ENCODE assay signal across 8 cellular contexts in genomic region chr1:227947425-227947677, GRCh38. TPM values are rescaled to one million over a fixed set of nuclear protein-coding genes. Genes with fewer than 3 reads are reported as not detected.
DNase-seq lines count a peak whose midpoint lies in the region; ATAC-seq and TF ChIP-seq lines count a peak whose summit lies in the region.

No MANE protein-coding gene starts in this region.

- no peaks in the 10 kb centered on the region for H3K9me2 ChIP-seq in GM23248 (ENCODE audit: insufficient read depth)

- WGBS in GM23248 (ENCODE audit: low coverage in 1 of 2, low lambda C conversion rate in 2 of 2, missing lambda C conversion rate in 2 of 2), 2 experiments, result 0 to 2% methylated on average over 5 to 23 of the region's 34 CpGs
- under 1% methylated on average over 34 of the region's 34 CpGs for WGBS in right cardiac atrium
- 0% methylated on average over 32 of the region's 34 CpGs for WGBS in smooth muscle cell (ENCODE audit: low lambda C conversion rate)

- no peak for ATAC-seq in activated T-cell treated with anti-CD3 and anti-CD28 coated beads, Interleukin-2, amount 50 U/mL, for 4 hours
- peak in 1 of 2 donors; percentile 14 for ATAC-seq in right cardiac atrium

- no peaks in the 10 kb centered on the region for H3K36me3 Mint-ChIP-seq in activated T-cell treated with anti-CD3 and anti-CD28 coated beads, Interleukin-2, amount 50 U/mL, for 4 hours (ENCODE audit: insufficient read depth)

- H3K9me3 Mint-ChIP-seq in activated T-cell treated with anti-CD3 and anti-CD28 coated beads, Interleukin-2, amount 50 U/mL, for 4 hours, result no peaks in the 10 kb centered on the region

- H3K4me1 ChIP-seq in GM23248 (ENCODE audit: insufficient read depth), result peaks cover 8% of the 10 kb centered on the region; the same call in 1 of the 2 replicates
- no peaks in the 10 kb centered on the region for H3K4me1 ChIP-seq in right cardiac atrium (ENCODE audit: control insufficient read depth, insufficient read depth, low read length)
- peaks cover 17% of the 10 kb centered on the region for H3K4me1 ChIP-seq in smooth muscle cell (ENCODE audit: low read depth)

- 0 out of 2 replicates have a peak, but pooled peaks cover 4% of the 10 kb centered on the region for H3F3A ChIP-seq in GM23248 (ENCODE audit: insufficient read depth)
- H3F3A ChIP-seq in smooth muscle cell (ENCODE audit: low read depth), result no peaks in the 10 kb centered on the region

- intact Hi-C loops in right cardiac atrium (cut with DNase I), result loop anchor here (2.0 to 5.0 kb wide), 5 partner anchors 180 to 465 kb away; no protein-coding TSS in a partner anchor

- H3K9me3 ChIP-seq in GM23248 (ENCODE audit: low read depth) (no peaks in the 10 kb centered on the region), right cardiac atrium (ENCODE audit: control insufficient read depth, low read length) (no peaks in the 10 kb centered on the region), smooth muscle cell (replicated peaks; ENCODE audit: low read depth) (no peaks in the 10 kb centered on the region)

- peak overlapping the region; percentile 72 for H3K4me3 Mint-ChIP-seq in activated T-cell treated with anti-CD3 and anti-CD28 coated beads, Interleukin-2, amount 50 U/mL, for 4 hours

- DNase-seq in GM23248 (peak; percentile 53), right cardiac atrium (peak in 1 of 3 donors; percentile 58), smooth muscle cell (lab: John Stamatoyannopoulos, UW; ENCODE audit: unreplicated experiment) (no peak), NCI-H1092 (lab: John Stamatoyannopoulos, UW) (no peak)
- DNase-seq in activated T-cell treated with anti-CD3 and anti-CD28 coated beads, Interleukin-2, amount 50 U/mL, for 4 hours, result no peak
- no peak for DNase-seq in NK-92 treated with Interleukin-12 subunit alpha and Interleukin-12 subunit beta, amount 100 ng/mL, for 24 hours (lab: John Stamatoyannopoulos, UW)
- DNase-seq in stimulated activated CD4-positive, alpha-beta T cell treated with anti-CD3 and anti-CD28 coated beads, Interleukin-1b, Interleukin-23, amount 100 ng/mL, for 48 hours, result no peak
- no peak for DNase-seq in stimulated activated naive CD4-positive, alpha-beta T cell (lab: John Stamatoyannopoulos, UW)

- in situ Hi-C loops in GM23248 (cut with MboI), result loop anchor here (25.0 kb wide), 1 partner anchor 460 kb away; no protein-coding TSS in a partner anchor

- no peaks in the 10 kb centered on the region for H4K20me1 ChIP-seq in GM23248 (ENCODE audit: insufficient read depth)
- H4K20me1 ChIP-seq in smooth muscle cell (ENCODE audit: low read depth), result peaks cover 16% of the 10 kb centered on the region

- peak overlapping the region; percentile 53 for H3K9ac ChIP-seq in GM23248
- peak overlapping the region; percentile 1 for H3K9ac ChIP-seq in smooth muscle cell (ENCODE audit: low read depth)

- TF ChIP-seq CTCF in smooth muscle cell (IDR thresholded peaks at IDR 0.05; ENCODE audit: borderline replicate concordance, insufficient read depth, poor library complexity, severe bottlenecking), result no peak

- H3K27ac ChIP-seq in GM23248, result no peak overlapping the region
- no peak overlapping the region for H3K27ac ChIP-seq in right cardiac atrium (ENCODE audit: low read length)
- no peak overlapping the region for H3K27ac ChIP-seq in smooth muscle cell (ENCODE audit: low read depth)

- H3K4me1 Mint-ChIP-seq in activated T-cell treated with anti-CD3 and anti-CD28 coated beads, Interleukin-2, amount 50 U/mL, for 4 hours (ENCODE audit: low read depth), result peaks cover 11% of the 10 kb centered on the region

- H3K36me3 ChIP-seq in GM23248 (ENCODE audit: low read depth), result no peaks in the 10 kb centered on the region
- no peaks in the 10 kb centered on the region for H3K36me3 ChIP-seq in smooth muscle cell (ENCODE audit: low read depth)

- H3K4me3 ChIP-seq in GM23248 (peak overlapping the region; percentile 76), right cardiac atrium (ENCODE audit: low read length) (peak overlapping the region; percentile 57), smooth muscle cell (peak overlapping the region; percentile 50)

- H2AFZ ChIP-seq in GM23248 (peak overlapping the region; percentile 68), smooth muscle cell (ENCODE audit: low read depth) (peak overlapping the region; percentile 0)

- H3K79me2 ChIP-seq in GM23248 (ENCODE audit: insufficient read depth) (no peaks in the 10 kb centered on the region), smooth muscle cell (ENCODE audit: low read depth) (no peaks in the 10 kb centered on the region)

- H3K4me2 ChIP-seq in GM23248 (ENCODE audit: unreplicated experiment) (peak overlapping the region; percentile 74), smooth muscle cell (peak overlapping the region; percentile 85)

- H3K27me3 ChIP-seq in GM23248 (replicated peaks; ENCODE audit: insufficient read depth) (no peaks in the 10 kb centered on the region), right cardiac atrium (ENCODE audit: control insufficient read depth, insufficient read depth) (no peaks in the 10 kb centered on the region), smooth muscle cell (ENCODE audit: low read depth) (no peaks in the 10 kb centered on the region)

- H3K27me3 Mint-ChIP-seq in activated T-cell treated with anti-CD3 and anti-CD28 coated beads, Interleukin-2, amount 50 U/mL, for 4 hours (ENCODE audit: low read depth), result peaks cover 16% of the 10 kb centered on the region

RNA-seq across cellular contexts. Expression of gene WNT9A, which starts 0.4 kb away (rescaled TPM):
- total RNA-seq in GM23248 (2014; rRNA removed; shearing (Covaris generic)), result 2.1 TPM in 2 replicates
- 0.09 and 0.29 TPM in 2 replicates for polyA plus RNA-seq in GM23248 (2016; fragmentation: Nextera tagmentation; extraction: Ambion mirVana)
- under 1 TPM; 0.05 to 0.08 (median 0.05) TPM for total RNA-seq in activated T-cell treated with anti-CD3 and anti-CD28 coated beads, Interleukin-2, amount 50 U/mL, for 4 hours
- total RNA-seq in right cardiac atrium, result 1 to 10 TPM in 2 of 4 donors, under 1 TPM in 2; 0.60 to 1.8 (median 1.2) TPM
- polyA plus RNA-seq in right cardiac atrium, result 0.63 TPM
- total RNA-seq in smooth muscle cell, result 1.1 and 2.6 TPM in 2 replicates
- polyA plus RNA-seq in smooth muscle cell, result 0.03 and 0.76 TPM in 2 replicates

RNA-seq across cellular contexts. Expression of gene WNT3A, which starts 59.4 kb away (rescaled TPM):
- total RNA-seq in GM23248 (2014; rRNA removed; shearing (Covaris generic)), result not detected in 2 replicates
- polyA plus RNA-seq in GM23248 (2016; fragmentation: Nextera tagmentation; extraction: Ambion mirVana) (not detected in 2 replicates), right cardiac atrium (not detected), smooth muscle cell (not detected in 2 replicates)
- not detected for total RNA-seq in activated T-cell treated with anti-CD3 and anti-CD28 coated beads, Interleukin-2, amount 50 U/mL, for 4 hours
- total RNA-seq in right cardiac atrium (not detected), smooth muscle cell (0.13 TPM in 1 of 2 replicates, not detected in the other)
